Comparison of ENCODE assay signal across 16 cellular contexts in genomic region chr12:69204191-69204590, GRCh38.
"Had no signal": no experiment of that assay in that cellular context is flagged by ENCODE, and none has a peak within 500 bp of the region (broad histone marks: within the 10 kb centered on the region; RNA-seq: fewer than 3 reads in every experiment).

No MANE protein-coding gene starts in this region.

- H3K9me3 ChIP-seq: SJCRH30 had no signal

- H3K27me3 ChIP-seq: Peyer's patch, SJCRH30 had no signal

- H3K4me3 ChIP-seq: Peyer's patch, SJCRH30 had no signal

- H3K4me1 ChIP-seq: Peyer's patch, SJCRH30 had no signal

- DNase-seq: KBM-7, MV-4-11, NCI-H1048, NCI-H1105, NCI-H1417, NCI-H1436 treated with DMSO at 0.1 percent for 48 hours, NCI-H1694, NCI-H187 treated with DMSO at 0.1 percent for 48 hours, NCI-H2029 treated with DMSO at 0.1 percent for 48 hours, NCI-H2227 treated with DMSO at 0.1 percent for 48 hours, NCI-H524, NCI-H526 treated with DMSO at 0.1 percent for 48 hours, NCI-H774, Peyer's patch, SHP77 treated with DMSO at 0.1 percent for 48 hours had no signal

- H3K27ac ChIP-seq: Peyer's patch, SJCRH30 had no signal

- H3K36me3 ChIP-seq: Peyer's patch, SJCRH30 had no signal
